Comparison of ENCODE assay signal across 8 cellular contexts in the genomic region with DNA sequence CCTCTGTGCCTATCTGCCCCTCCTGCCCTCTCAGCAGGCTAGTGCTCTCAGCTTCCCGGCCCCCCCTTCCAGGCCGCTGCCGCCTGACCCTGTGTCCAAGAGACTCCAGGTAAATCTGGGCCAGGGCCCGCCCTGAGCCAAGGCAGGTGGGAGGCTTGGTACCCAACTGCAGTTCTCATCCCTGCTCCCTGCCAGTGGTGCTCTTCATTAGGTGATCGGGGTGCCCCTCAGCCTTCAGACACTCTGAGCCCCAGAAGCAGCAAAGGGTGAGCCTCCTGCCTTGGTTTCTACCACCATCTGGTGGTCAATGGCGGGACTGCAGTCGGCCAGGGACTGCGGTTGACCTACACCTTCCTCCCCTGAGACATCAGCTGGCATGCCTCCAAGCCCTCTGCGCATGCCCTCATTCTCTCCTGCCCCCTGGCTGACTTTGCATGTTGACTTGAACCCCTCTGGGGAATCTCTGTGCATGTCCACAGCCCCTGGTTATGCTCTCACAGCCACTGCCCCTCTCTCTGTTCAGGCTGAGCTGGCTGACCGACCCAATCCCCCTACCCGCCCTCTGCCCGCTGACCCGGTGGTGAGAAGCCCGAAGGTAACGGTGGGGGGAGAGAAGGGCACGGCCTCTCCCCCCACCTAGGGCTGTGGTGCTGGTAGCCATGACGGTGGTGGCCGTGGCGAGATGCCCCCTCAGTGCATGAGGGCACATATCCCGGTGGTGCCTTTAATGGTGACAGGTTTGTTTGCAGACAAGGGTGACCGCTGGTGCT. TPM values are rescaled to one million over a fixed set of nuclear protein-coding genes. Genes with fewer than 3 reads are reported as not detected.
A peak's percentile ranks its signal among the peaks of the same experiment; 100 is the strongest.
DNase-seq lines count a peak whose midpoint lies in the region; ATAC-seq, FAIRE-seq and TF ChIP-seq lines count a peak whose summit lies in the region.

No MANE protein-coding gene starts in this region.

- DNase-seq in GF-D8 (lab: John Stamatoyannopoulos, UW): peak; percentile 26
- peak; percentile 90 for DNase-seq in NCI-H345 treated with DMSO at 0.1 percent for 48 hours (lab: John Stamatoyannopoulos, UW; ENCODE audit: unreplicated experiment)
- DNase-seq in activated B cell treated with CpG ODN at 0.5 μM for 24 hours: peak; percentile 99
- DNase-seq in breast epithelium (ENCODE audit: low spot score in 2 of 2): peak; percentile 81 to 89
- DNase-seq in kidney: peak; percentile 95
- DNase-seq in stimulated activated CD4-positive, alpha-beta T cell treated with anti-CD3 and anti-CD28 coated beads, Interleukin-1b, Interleukin-23, amount 100 ng/mL, for 48 hours: peak; percentile 93

- H3K36me3 ChIP-seq in breast epithelium: no peaks in the 10 kb centered on the region
- no peaks in the 10 kb centered on the region for H3K36me3 ChIP-seq in kidney (ENCODE audit: control insufficient read depth in 1 of 2, insufficient read depth in 2 of 2, low read length in 2 of 2)

- peaks cover 41% of the 10 kb centered on the region for H3K4me1 Mint-ChIP-seq in activated B cell treated with CpG ODN at 0.5 μM for 24 hours

- H3K4me1 ChIP-seq in breast epithelium (peaks cover 14 to 15% of the 10 kb centered on the region in 2 donors), kidney (ENCODE audit: control insufficient read depth in 1 of 2, insufficient read depth in 1 of 2, low read depth in 1 of 2, low read length in 2 of 2) (peaks cover 4 to 17% of the 10 kb centered on the region in 2 donors)

- TF ChIP-seq CTCF in activated B cell treated with CpG ODN at 0.5 μM for 24 hours (IDR thresholded peaks at IDR 0.05) (peak; percentile 28), breast epithelium (IDR thresholded peaks at IDR 0.05) (peak; percentile 92 to 99 (median 98)), kidney (IDR thresholded peaks at IDR 0.05; ENCODE audit: borderline replicate concordance, extremely low read depth, insufficient read depth) (peak; percentile 97)

- POLR2A ChIA-PET in activated B cell treated with CpG ODN at 0.5 μM for 24 hours (lab: Charles Lee): interaction anchor here (0.5 to 4.4 kb wide), 17 partner anchors 9 to 1139 kb away, joined by 3 to 54 read pairs (median 4); a partner anchor contains a TSS

- H3K9me3 ChIP-seq in breast epithelium (no peaks in the 10 kb centered on the region), kidney (ENCODE audit: control insufficient read depth in 1 of 2, low read length in 2 of 2) (no peaks in the 10 kb centered on the region)

- intact Hi-C loops in activated B cell treated with CpG ODN at 0.5 μM for 24 hours (cut with micrococcal nuclease): loop anchor here (1.0 to 5.0 kb wide), 12 partner anchors 10 to 734 kb away; a partner anchor contains a TSS
- intact Hi-C loops in breast epithelium (cut with DNase I; ENCODE audit: low total_unique reads): loop anchor here (10.0 kb wide), 1 partner anchor 107 kb away; a partner anchor contains a TSS
- intact Hi-C loops in kidney (cut with DNase I): no loop called here

- H3K9ac ChIP-seq in kidney (ENCODE audit: low read length in 2 of 2): peak overlapping the region in 1 of 2 donors; percentile 26

- H3K4me3 ChIP-seq in breast epithelium: no peak overlapping the region
- no peak overlapping the region for H3K4me3 ChIP-seq in kidney (ENCODE audit: low read length in 2 of 2)

- no peaks in the 10 kb centered on the region for H3K27me3 ChIP-seq in breast epithelium

- TF ChIP-seq POLR2A in breast epithelium (IDR thresholded peaks at IDR 0.05): no peak

- CTCF ChIA-PET in activated B cell treated with CpG ODN at 0.5 μM for 24 hours (lab: Charles Lee): interaction anchor here (0.5 to 9.2 kb wide), 30 partner anchors 9 to 583 kb away, joined by 3 to 101 read pairs (median 4); a partner anchor contains a TSS

- H3K9me3 Mint-ChIP-seq in activated B cell treated with CpG ODN at 0.5 μM for 24 hours: no peaks in the 10 kb centered on the region

- H3K36me3 Mint-ChIP-seq in activated B cell treated with CpG ODN at 0.5 μM for 24 hours (ENCODE audit: low read depth): peaks cover 10% of the 10 kb centered on the region

- ATAC-seq in HG03159 (IDR thresholded peaks at IDR 0.05; ENCODE audit: unreplicated experiment): peak; percentile 36
- ATAC-seq in activated B cell treated with CpG ODN at 0.5 μM for 24 hours (ENCODE audit: low read depth): peak; percentile 68
- no peak for ATAC-seq in HG02884 (IDR thresholded peaks at IDR 0.05; ENCODE audit: unreplicated experiment)

- peak overlapping the region; percentile 42 for H3K27ac Mint-ChIP-seq in activated B cell treated with CpG ODN at 0.5 μM for 24 hours

- H3K27ac ChIP-seq in breast epithelium: no peak overlapping the region
- no peak overlapping the region for H3K27ac ChIP-seq in kidney (ENCODE audit: low read depth in 2 of 2, low read length in 2 of 2)

- no peaks in the 10 kb centered on the region for H3K27me3 Mint-ChIP-seq in activated B cell treated with CpG ODN at 0.5 μM for 24 hours

- no peak for FAIRE-seq in kidney (lab: Jason Lieb, UNC)

- H3K4me3 Mint-ChIP-seq in activated B cell treated with CpG ODN at 0.5 μM for 24 hours: peak overlapping the region; percentile 72

RNA-seq across cellular contexts. Expression of a gene that starts 2.0 kb away (rescaled TPM):
- 7.8 and 9.5 TPM in 2 replicates for total RNA-seq in activated B cell treated with CpG ODN at 0.5 μM for 24 hours
- total RNA-seq in breast epithelium: 10 to 100 TPM in 2 of 3 donors, 1 to 10 TPM in 1; 4.8 to 26.6 (median 23.9) TPM
- 7.6 TPM for total RNA-seq in kidney
- polyA plus RNA-seq in kidney (ENCODE audit: insufficient read depth, low read depth, low replicate concordance): 11.8 TPM

RNA-seq across cellular contexts. Expression of a gene that starts 10.4 kb away (rescaled TPM):
- total RNA-seq in activated B cell treated with CpG ODN at 0.5 μM for 24 hours: 11.3 and 13.7 TPM in 2 replicates
- 100 to 1,000 TPM in 2 of 3 donors, 10 to 100 TPM in 1; 97.8 to 155 (median 109) TPM for total RNA-seq in breast epithelium
- 152 TPM for total RNA-seq in kidney
- polyA plus RNA-seq in kidney (ENCODE audit: insufficient read depth, low read depth, low replicate concordance): 68.4 TPM

RNA-seq across cellular contexts. Expression of a gene that starts 17.1 kb away (rescaled TPM):
- total RNA-seq in activated B cell treated with CpG ODN at 0.5 μM for 24 hours: 1.2 and 1.7 TPM in 2 replicates
- total RNA-seq in breast epithelium: 1 to 10 TPM; 1.6 to 7.2 (median 6.6) TPM
- total RNA-seq in kidney: 1.7 TPM
- 1.2 TPM for polyA plus RNA-seq in kidney (ENCODE audit: insufficient read depth, low read depth, low replicate concordance)

RNA-seq across cellular contexts. Expression of a gene that starts 27.9 kb away (rescaled TPM):
- total RNA-seq in activated B cell treated with CpG ODN at 0.5 μM for 24 hours: not detected in 2 replicates
- under 1 TPM; 0.16 to 0.66 (median 0.44) TPM for total RNA-seq in breast epithelium
- total RNA-seq in kidney: not detected
- not detected for polyA plus RNA-seq in kidney (ENCODE audit: insufficient read depth, low read depth, low replicate concordance)

RNA-seq across cellular contexts. Expression of a gene that starts 28.0 kb away (rescaled TPM):
- total RNA-seq in activated B cell treated with CpG ODN at 0.5 μM for 24 hours: 1.0 TPM in 1 of 2 replicates, not detected in the other
- 1 to 10 TPM in 2 of 3 donors, under 1 TPM in 1; 0.48 to 4.4 (median 3.3) TPM for total RNA-seq in breast epithelium
- total RNA-seq in kidney: 1.4 TPM
- polyA plus RNA-seq in kidney (ENCODE audit: insufficient read depth, low read depth, low replicate concordance): 0.43 TPM

Comparison
In these comparisons a context has a peak if more than half of its experiments do, and no peak if none do; other contexts are left out.
1. DNase-seq: peak in every context shown above with its lines; median percentile 99 in activated B cell treated with CpG ODN at 0.5 μM for 24 hours; 95 in kidney; 93 in stimulated activated CD4-positive, alpha-beta T cell treated with anti-CD3 and anti-CD28 coated beads, Interleukin-1b, Interleukin-23, amount 100 ng/mL, for 48 hours; 90 in NCI-H345 treated with DMSO at 0.1 percent for 48 hours; 85 in breast epithelium; 26 in GF-D8.
2. CTCF ChIP-seq: peak in every context shown above with its lines; median percentile 98 in breast epithelium; 97 in kidney; 28 in activated B cell treated with CpG ODN at 0.5 μM for 24 hours.